In genomic region chr2:219478916-219479315, GRCh38 we compare ENCODE assay signal across 26 cellular contexts. TPM values are rescaled to one million over a fixed set of nuclear protein-coding genes. Genes with fewer than 3 reads are reported as not detected.
"Had no signal": no experiment of that assay in that cellular context is flagged by ENCODE, and none has a peak within 500 bp of the region (broad histone marks: within the 10 kb centered on the region; RNA-seq: fewer than 3 reads in every experiment).

No MANE protein-coding gene starts in this region.

- H3K9ac ChIP-seq: parathyroid adenoma had no signal

- H3K4me1 ChIP-seq: lower lobe of right lung, parathyroid adenoma, upper lobe of right lung had no signal

- H3K4me3 ChIP-seq: coronary artery, esophagus squamous epithelium, lower lobe of right lung, skin epidermis, spleen, thoracic aorta, transverse colon, upper lobe of right lung, vagina had no signal

- H3K36me3 ChIP-seq: esophagus squamous epithelium, lower lobe of right lung, spleen, transverse colon, upper lobe of right lung, vagina had no signal

- H2AFZ ChIP-seq: parathyroid adenoma had no signal

- H3K27me3 ChIP-seq: vagina had no signal

- H3K27ac ChIP-seq: esophagus squamous epithelium, lower lobe of right lung, parathyroid adenoma, skin epidermis, spleen, upper lobe of right lung, vagina had no signal

- H3K9me3 ChIP-seq: esophagus squamous epithelium, lower lobe of right lung, spleen, thoracic aorta, transverse colon, upper lobe of right lung, vagina had no signal

- DNase-seq: dermis blood vessel endothelial cell; effector memory CD4-positive, alpha-beta T cell; esophagus squamous epithelium; foreskin melanocyte; hypothalamus; left ventricle myocardium superior; lower lobe of right lung; naive thymus-derived CD8-positive, alpha-beta T cell; spleen; stimulated activated CD4-positive, alpha-beta T cell treated with anti-CD3 and anti-CD28 coated beads, Interleukin-4, amount 100 ng/mL, for 4 hours; stimulated activated naive CD8-positive, alpha-beta T cell treated with anti-CD3 and anti-CD28 coated beads, Interleukin-15, Interleukin-2, amounts not matched to agents 100 U/mL and 50 U/mL, for 24 hours; transverse colon; upper lobe of right lung had no signal

- ATAC-seq: left ventricle myocardium superior; lower lobe of right lung; naive thymus-derived CD8-positive, alpha-beta T cell; right cardiac atrium; stimulated activated memory B cell treated with anti-CD40 and anti-IgM and Interleukin-4, amounts not matched to agents 10 μg/mL and 1 μg/mL and 100 μg/mL, for 72 hours; stimulated activated naive CD8-positive, alpha-beta T cell treated with anti-CD3 and anti-CD28 coated beads, Interleukin-15, Interleukin-2, amounts not matched to agents 100 U/mL and 50 U/mL, for 24 hours; upper lobe of right lung had no signal

RNA-seq across cellular contexts. Expression of gene ASIC4, which starts 35.4 kb away (rescaled TPM):
- total RNA-seq: dermis blood vessel endothelial cell, endothelial cell of umbilical vein, epithelial cell of proximal tubule, esophagus squamous epithelium, left ventricle myocardium superior, mesenteric fat pad, osteoblast, renal cortical epithelial cell, transverse colon, vagina had no signal
- polyA plus RNA-seq: endothelial cell of umbilical vein; keratinocyte; naive thymus-derived CD8-positive, alpha-beta T cell had no signal
